In the genomic region with DNA sequence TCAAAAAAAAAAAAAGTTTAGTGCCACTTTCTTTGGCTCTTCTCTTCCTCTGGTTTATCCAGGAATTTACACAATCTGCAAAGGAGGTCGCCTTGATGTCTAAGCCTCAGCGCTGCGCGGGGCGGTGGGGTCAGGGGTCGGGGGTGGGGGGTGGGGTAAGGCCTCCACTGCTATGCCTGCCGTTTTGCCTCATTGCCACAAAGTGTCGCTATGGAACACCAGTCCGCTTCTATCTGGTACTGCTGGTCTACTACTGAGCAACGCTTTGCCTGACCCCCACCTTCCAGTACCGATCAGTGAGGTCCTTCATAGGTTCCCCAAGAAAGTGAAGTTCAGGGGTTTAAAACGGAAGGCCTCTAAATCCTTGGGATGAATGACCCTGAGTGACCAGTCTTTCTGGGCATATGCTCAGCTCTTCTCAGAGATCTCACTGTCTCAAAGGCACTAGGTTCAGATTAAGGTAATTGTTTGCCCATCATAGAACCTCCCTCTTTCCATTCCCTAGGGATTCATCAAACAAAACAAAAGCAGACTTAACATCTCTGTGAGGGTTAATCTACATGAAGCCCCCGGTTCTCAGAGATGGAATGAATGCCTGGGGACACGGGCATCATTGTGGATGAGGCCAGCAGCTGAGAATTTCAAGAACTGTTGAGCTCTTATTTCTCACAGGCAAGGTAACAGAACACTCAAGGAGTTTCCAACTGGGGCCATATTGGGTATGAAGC, we compare ENCODE assay signal across 12 cellular contexts. TPM values are rescaled to one million over a fixed set of nuclear protein-coding genes. Genes with fewer than 3 reads are reported as not detected.
DNase-seq lines count a peak whose midpoint lies in the region; ATAC-seq and TF ChIP-seq lines count a peak whose summit lies in the region.
"Had no signal": no experiment of that assay in that cellular context is flagged by ENCODE, and none has a peak within 500 bp of the region (broad histone marks: within the 10 kb centered on the region; RNA-seq: fewer than 3 reads in every experiment).

No MANE protein-coding gene starts in this region.

- H3K4me2 ChIP-seq in mesendoderm (ENCODE audit: low read length) = no peak overlapping the region

- H3K4me1 ChIP-seq in mesendoderm (ENCODE audit: control insufficient read depth, low read depth, low read length) = no peaks in the 10 kb centered on the region
- H3K4me1 ChIP-seq in gastroesophageal sphincter = no peaks in the 10 kb centered on the region
- peaks cover 14% of the 10 kb centered on the region for H3K4me1 ChIP-seq in body of pancreas

- H3K23ac ChIP-seq in mesendoderm (ENCODE audit: low read length) = no peak overlapping the region

- H3K4me1 Mint-ChIP-seq in activated CD4-positive, alpha-beta T cell treated with anti-CD3 and anti-CD28 coated beads for 36 hours = no peaks in the 10 kb centered on the region
- H3K4me1 Mint-ChIP-seq: CD8-positive, alpha-beta memory T cell had no signal

- H3K4me3 ChIP-seq in HL-60 (replicated peaks; ENCODE audit: insufficient read depth, low read length) (no peak overlapping the region), brain microvascular endothelial cell (ENCODE audit: low read depth, low read length) (no peak overlapping the region), mesendoderm (ENCODE audit: low read length) (no peak overlapping the region), gastroesophageal sphincter (no peak overlapping the region), body of pancreas (no peak overlapping the region)

- no CpG with 5 or more reads among the region's 14 CpGs for WGBS in mesendoderm (ENCODE audit: extremely low coverage, insufficient coverage, low lambda C conversion rate)
- WGBS in gastroesophageal sphincter (ENCODE audit: low coverage in 1 of 2), 2 donors = 48 to 67% methylated on average over 1 to 2 of the region's 14 CpGs
- WGBS in body of pancreas, 2 donors = 58 to 72% methylated on average over 6 to 8 of the region's 14 CpGs

- no peaks in the 10 kb centered on the region for H3K27me3 Mint-ChIP-seq in activated CD4-positive, alpha-beta T cell treated with anti-CD3 and anti-CD28 coated beads for 36 hours

- H3K27me3 ChIP-seq in HL-60 (ENCODE audit: insufficient read depth, poor library complexity, severe bottlenecking) = no peaks in the 10 kb centered on the region
- H3K27me3 ChIP-seq in brain microvascular endothelial cell (replicated peaks) = no peaks in the 10 kb centered on the region
- H3K27me3 ChIP-seq in mesendoderm (ENCODE audit: insufficient read depth, low read length, poor library complexity) = no peaks in the 10 kb centered on the region
- H3K27me3 ChIP-seq in gastroesophageal sphincter = no peaks in the 10 kb centered on the region
- no peaks in the 10 kb centered on the region for H3K27me3 ChIP-seq in body of pancreas

- intact Hi-C loops in activated CD4-positive, alpha-beta T cell treated with anti-CD3 and anti-CD28 coated beads for 36 hours (cut with DNase I, micrococcal nuclease) = loop anchor here in 1 of 2 experiments (5.0 kb wide), 2 partner anchors 364 to 634 kb away; no protein-coding TSS in a partner anchor
- intact Hi-C loops in body of pancreas (cut with DNase I) = no loop called here

- H4K8ac ChIP-seq in mesendoderm (ENCODE audit: low read depth, low read length) = no peak overlapping the region

- no peak overlapping the region for H4K5ac ChIP-seq in mesendoderm (ENCODE audit: low read length)

- H3K27ac Mint-ChIP-seq in activated CD4-positive, alpha-beta T cell treated with anti-CD3 and anti-CD28 coated beads for 36 hours = no peak overlapping the region

- H3K79me2 ChIP-seq in mesendoderm (ENCODE audit: control insufficient read depth, insufficient read depth, low read length) = no peaks in the 10 kb centered on the region

- H3K9me3 Mint-ChIP-seq in activated CD4-positive, alpha-beta T cell treated with anti-CD3 and anti-CD28 coated beads for 36 hours (ENCODE audit: low read depth) = no peaks in the 10 kb centered on the region
- H3K9me3 Mint-ChIP-seq: CD8-positive, alpha-beta memory T cell had no signal

- no peak for TF ChIP-seq EP300 in gastroesophageal sphincter (IDR thresholded peaks at IDR 0.05)

- no peak overlapping the region for H2AK5ac ChIP-seq in mesendoderm (ENCODE audit: low read length)

- no peak overlapping the region for H3K4ac ChIP-seq in mesendoderm (ENCODE audit: low read depth, low read length)

- H3K27ac ChIP-seq in HL-60 (replicated peaks) (no peak overlapping the region), brain microvascular endothelial cell (no peak overlapping the region), mesendoderm (ENCODE audit: low read depth, low read length) (no peak overlapping the region), gastroesophageal sphincter (no peak overlapping the region), body of pancreas (no peak overlapping the region)

- H3K36me3 ChIP-seq in brain microvascular endothelial cell (replicated peaks) (no peaks in the 10 kb centered on the region), mesendoderm (ENCODE audit: control insufficient read depth, insufficient read depth, low read length) (no peaks in the 10 kb centered on the region), gastroesophageal sphincter (no peaks in the 10 kb centered on the region), body of pancreas (replicated peaks in 1 of 2; ENCODE audit: insufficient read depth in 1 of 2, low read depth in 2 of 2) (no peaks in the 10 kb centered on the region)

- H3K79me1 ChIP-seq in mesendoderm (ENCODE audit: low read length) = no peaks in the 10 kb centered on the region

- peak; percentile 58 for ATAC-seq in activated CD4-positive, alpha-beta T cell treated with anti-CD3 and anti-CD28 coated beads for 36 hours
- ATAC-seq in gastroesophageal sphincter = no peak
- no peak for ATAC-seq in body of pancreas

- H3K9ac ChIP-seq in mesendoderm (ENCODE audit: low read length) = no peak overlapping the region

- no peaks in the 10 kb centered on the region for H3K9me3 ChIP-seq in gastroesophageal sphincter
- H3K9me3 ChIP-seq in body of pancreas = no peaks in the 10 kb centered on the region

- no peaks in the 10 kb centered on the region for H3K36me3 Mint-ChIP-seq in activated CD4-positive, alpha-beta T cell treated with anti-CD3 and anti-CD28 coated beads for 36 hours (ENCODE audit: low read depth)
- H3K36me3 Mint-ChIP-seq: CD8-positive, alpha-beta memory T cell had no signal

- no peak for TF ChIP-seq POLR2A in gastroesophageal sphincter (IDR thresholded peaks at IDR 0.05)
- no peak for TF ChIP-seq POLR2A in body of pancreas (IDR thresholded peaks at IDR 0.05)

- H3K56ac ChIP-seq in mesendoderm (ENCODE audit: low read length) = no peak overlapping the region

- no peak overlapping the region for H3K4me3 Mint-ChIP-seq in activated CD4-positive, alpha-beta T cell treated with anti-CD3 and anti-CD28 coated beads for 36 hours
- H3K4me3 Mint-ChIP-seq: CD8-positive, alpha-beta memory T cell had no signal

- in situ Hi-C loops in brain microvascular endothelial cell (cut with HindIII; ENCODE audit: low pct_ligation_motif_present, low sequenced_read_pairs) = no loop called here

- no peak overlapping the region for H3K18ac ChIP-seq in mesendoderm (ENCODE audit: low read length)

- POLR2A ChIA-PET in activated CD4-positive, alpha-beta T cell treated with anti-CD3 and anti-CD28 coated beads for 36 hours (lab: Charles Lee) = no interaction called here

- H2BK15ac ChIP-seq in mesendoderm (replicated peaks; ENCODE audit: low read depth) = no peak overlapping the region

- DNase-seq in activated CD4-positive, alpha-beta T cell treated with anti-CD3 and anti-CD28 coated beads for 36 hours = peak; percentile 28
- no peak for DNase-seq in activated CD4-positive, alpha-beta T cell treated with anti-CD3 and anti-CD28 coated beads, Interleukin-2, amount 50 U/mL, for 4 hours
- no peak for DNase-seq in HL-60 (ENCODE audit: low read depth in 1 of 2, low spot score in 1 of 2)
- peak; percentile 3 for DNase-seq in brain microvascular endothelial cell
- DNase-seq in mesendoderm = peak; percentile 66
- no peak for DNase-seq in midbrain (lab: John Stamatoyannopoulos, UW)
- DNase-seq in body of pancreas = no peak
- DNase-seq: activated gamma-delta T cell; CD8-positive, alpha-beta memory T cell; central memory CD4-positive, alpha-beta T cell; posterior cingulate gyrus had no signal

- CTCF ChIA-PET in activated CD4-positive, alpha-beta T cell treated with anti-CD3 and anti-CD28 coated beads for 36 hours (lab: Charles Lee) = no interaction called here

- no peak overlapping the region for H2BK120ac ChIP-seq in mesendoderm (ENCODE audit: low read depth, low read length)

- H2BK5ac ChIP-seq in mesendoderm (ENCODE audit: low read length) = no peak overlapping the region

- TF ChIP-seq CTCF in HL-60 (IDR thresholded peaks at IDR 0.05; ENCODE audit: insufficient read depth, low read length) (peak; percentile 10), brain microvascular endothelial cell (IDR thresholded peaks at IDR 0.05; ENCODE audit: low read depth, low read length, missing control alignments) (peak; percentile 12), gastroesophageal sphincter (IDR thresholded peaks at IDR 0.05) (peak in 1 of 4 experiments; percentile 15), body of pancreas (IDR thresholded peaks at IDR 0.05) (no peak)

RNA-seq across cellular contexts. Expression of a gene that starts 16.9 kb away (rescaled TPM):
- 10 to 100 TPM; 31.0 to 34.1 TPM for total RNA-seq in activated CD4-positive, alpha-beta T cell treated with anti-CD3 and anti-CD28 coated beads for 36 hours
- polyA plus RNA-seq in mesendoderm (2013, experiment 1 of 2) = 43.8 TPM
- polyA plus RNA-seq in mesendoderm (2013, experiment 2 of 2) = 43.7 TPM
- total RNA-seq in gastroesophageal sphincter (10 to 100 TPM; 30.4 to 39.5 (median 34.7) TPM), body of pancreas (10 to 100 TPM; 11.2 to 14.8 TPM)

Comparison
In these comparisons a context has a peak if more than half of its experiments do, and no peak if none do; other contexts are left out.
1. DNase-seq: peak in activated CD4-positive, alpha-beta T cell treated with anti-CD3 and anti-CD28 coated beads for 36 hours (single experiment), brain microvascular endothelial cell (single experiment) and mesendoderm (single experiment); none in activated CD4-positive, alpha-beta T cell treated with anti-CD3 and anti-CD28 coated beads, Interleukin-2, amount 50 U/mL, for 4 hours (0 of 2), HL-60 (0 of 2), midbrain (single experiment) and body of pancreas (0 of 4).
2. CTCF ChIP-seq: peak in HL-60 (single experiment) and brain microvascular endothelial cell (single experiment); none in body of pancreas (0 of 7).